In the genomic region with DNA sequence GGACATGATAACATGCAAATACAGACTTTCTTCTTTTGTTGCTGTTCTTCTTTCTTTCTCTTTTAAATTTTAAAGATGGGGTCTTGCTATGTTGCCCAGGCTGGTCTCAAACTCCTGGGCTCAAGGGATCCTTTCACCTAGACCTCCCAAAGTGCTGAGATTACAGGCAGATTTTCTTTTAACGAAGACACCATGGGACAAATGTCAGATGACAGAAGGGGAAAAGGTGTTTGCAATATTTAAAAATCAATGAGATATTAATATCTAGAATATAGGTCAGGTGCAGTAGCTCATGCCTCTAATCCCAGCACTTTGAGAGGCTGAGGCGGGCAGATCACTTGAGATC, we compare ENCODE assay signal across 19 cellular contexts. TPM values are rescaled to one million over a fixed set of nuclear protein-coding genes. Genes with fewer than 3 reads are reported as not detected.
"Had no signal": no experiment of that assay in that cellular context is flagged by ENCODE, and none has a peak within 500 bp of the region (broad histone marks: within the 10 kb centered on the region; RNA-seq: fewer than 3 reads in every experiment).

No MANE protein-coding gene starts in this region.

- H3K27me3 ChIP-seq: colonic mucosa had no signal

- H3K27ac Mint-ChIP-seq: brain had no signal

- H3K4me3 Mint-ChIP-seq: brain, nephron had no signal

- H3K36me3 ChIP-seq: colonic mucosa, esophagus squamous epithelium, upper lobe of left lung had no signal

- H3K4me1 ChIP-seq: colonic mucosa had no signal

- H3K36me3 Mint-ChIP-seq: brain had no signal

- H3K4me3 ChIP-seq: colonic mucosa, esophagus squamous epithelium, mucosa of descending colon, SK-N-MC, upper lobe of left lung had no signal

- H3K27ac ChIP-seq: colonic mucosa, esophagus squamous epithelium, SK-N-MC, upper lobe of left lung had no signal

- DNase-seq: central memory CD4-positive, alpha-beta T cell; colonic mucosa; effector CD8-positive, alpha-beta T cell; esophagus squamous epithelium; hippocampal formation; mucosa of descending colon; occipital lobe; Right ventricle myocardium superior; stimulated activated naive CD4-positive, alpha-beta T cell; T1000; upper lobe of left lung had no signal

- H3K9me3 ChIP-seq: colonic mucosa, esophagus squamous epithelium, mucosa of descending colon, upper lobe of left lung had no signal

- H3K9me3 Mint-ChIP-seq: brain, nephron had no signal

- ATAC-seq: left lobe of liver, mucosa of descending colon had no signal

RNA-seq across cellular contexts. Expression of a gene that starts 3.8 kb away (rescaled TPM):
- total RNA-seq: endothelial cell of umbilical vein, fibroblast of villous mesenchyme, mammary epithelial cell had no signal

RNA-seq across cellular contexts. Expression of a gene that starts 41.3 kb away (rescaled TPM):
- total RNA-seq: skeletal muscle tissue had no signal

RNA-seq across cellular contexts. Expression of a gene that starts 42.0 kb away (rescaled TPM):
- total RNA-seq: left lobe of liver, skeletal muscle tissue had no signal
